Comparison of ENCODE assay signal across 7 cellular contexts in the genomic region with DNA sequence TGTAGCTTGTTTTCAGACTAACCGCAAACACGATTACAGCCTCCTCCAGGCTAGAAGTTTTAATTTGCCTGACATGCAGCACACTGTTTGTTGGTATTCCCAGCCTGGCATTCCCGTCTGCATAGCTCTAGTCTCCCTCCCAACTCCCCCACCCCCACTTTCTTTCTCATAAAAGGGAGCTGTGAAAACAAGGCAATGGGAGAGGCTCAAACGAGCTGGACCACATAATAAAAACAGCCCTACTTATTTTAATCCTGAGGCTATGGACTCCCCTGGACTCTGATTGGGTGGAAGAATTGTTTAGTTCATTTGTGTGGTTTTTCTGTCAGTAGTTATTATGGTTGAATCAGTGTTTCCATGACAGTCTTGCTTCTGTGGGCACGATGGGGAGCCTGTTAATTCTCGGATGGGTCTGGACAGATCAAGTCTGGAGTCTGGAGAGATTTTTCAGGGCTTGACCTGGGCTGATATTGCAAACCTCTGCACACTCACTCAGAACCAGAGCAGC. TPM values are rescaled to one million over a fixed set of nuclear protein-coding genes. Genes with fewer than 3 reads are reported as not detected.
DNase-seq lines count a peak whose midpoint lies in the region; ATAC-seq lines count a peak whose summit lies in the region.

No MANE protein-coding gene starts in this region.

- H3K4me1 Mint-ChIP-seq in natural killer cell treated with Interleukin-12 subunit alpha and Interleukin-12 subunit beta and Interleukin-15 and Interleukin-18, amount 100 ng/mL, for 72 hours (ENCODE audit: low read depth in 2 of 2) = peaks cover 6 to 9% of the 10 kb centered on the region in 2 donors

- H3K9me3 Mint-ChIP-seq in natural killer cell treated with Interleukin-12 subunit alpha and Interleukin-12 subunit beta and Interleukin-15 and Interleukin-18, amount 100 ng/mL, for 72 hours = no peaks in the 10 kb centered on the region

- peak overlapping the region; percentile 82 for H3K4me3 Mint-ChIP-seq in natural killer cell treated with Interleukin-12 subunit alpha and Interleukin-12 subunit beta and Interleukin-15 and Interleukin-18, amount 100 ng/mL, for 72 hours

- H3K27ac ChIP-seq in SK-N-MC = peak overlapping the region; percentile 51; the same call in 1 of the 2 replicates

- no peaks in the 10 kb centered on the region for H3K27me3 Mint-ChIP-seq in natural killer cell treated with Interleukin-12 subunit alpha and Interleukin-12 subunit beta and Interleukin-15 and Interleukin-18, amount 100 ng/mL, for 72 hours

- H3K4me3 ChIP-seq in SK-N-MC = peak overlapping the region; percentile 83

- DNase-seq in HCEC 1CT (peak; percentile 59), SK-N-MC (ENCODE audit: low read depth, low spot score) (peak; percentile 61), fibroblast of gingiva (ENCODE audit: low read depth) (peak; percentile 77)
- no peak for DNase-seq in natural killer cell treated with Interleukin-12 subunit alpha and Interleukin-12 subunit beta and Interleukin-15 and Interleukin-18, amount 100 ng/mL, for 72 hours (ENCODE audit: low spot score)
- DNase-seq in activated effector memory CD4-positive, alpha-beta T cell treated with anti-CD3 and anti-CD28 coated beads, Interleukin-2, amount 50 U/mL, for 16 hours = no peak

- H3K27ac Mint-ChIP-seq in natural killer cell treated with Interleukin-12 subunit alpha and Interleukin-12 subunit beta and Interleukin-15 and Interleukin-18, amount 100 ng/mL, for 72 hours = peak overlapping the region in 1 of 2 donors; percentile 75

- H3K36me3 ChIP-seq in SK-N-MC (ENCODE audit: insufficient read depth, low read length) = no peaks in the 10 kb centered on the region

- peak overlapping the region; percentile 54 for H3K9ac ChIP-seq in SK-N-MC (ENCODE audit: insufficient read length)

- no peak for ATAC-seq in natural killer cell treated with Interleukin-12 subunit alpha and Interleukin-12 subunit beta and Interleukin-15 and Interleukin-18, amount 100 ng/mL, for 72 hours
- ATAC-seq in HG03571 (IDR thresholded peaks at IDR 0.05; ENCODE audit: unreplicated experiment) (no peak), GM21786 (IDR thresholded peaks at IDR 0.05; ENCODE audit: unreplicated experiment) (no peak)

- H3K9me3 ChIP-seq in SK-N-MC (ENCODE audit: low read depth, low read length) = no peaks in the 10 kb centered on the region

- H3K36me3 Mint-ChIP-seq in natural killer cell treated with Interleukin-12 subunit alpha and Interleukin-12 subunit beta and Interleukin-15 and Interleukin-18, amount 100 ng/mL, for 72 hours = no peaks in the 10 kb centered on the region

RNA-seq across cellular contexts. Expression of gene STON1, which starts 1.2 kb away (rescaled TPM):
- total RNA-seq in natural killer cell treated with Interleukin-12 subunit alpha and Interleukin-12 subunit beta and Interleukin-15 and Interleukin-18, amount 100 ng/mL, for 72 hours = 1 to 10 TPM; 1.3 to 2.0 TPM

Comparison
In these comparisons a context has a peak if more than half of its experiments do, and no peak if none do; other contexts are left out.
1. DNase-seq: peak in HCEC 1CT (single experiment), SK-N-MC (single experiment) and fibroblast of gingiva (single experiment); none in natural killer cell treated with Interleukin-12 subunit alpha and Interleukin-12 subunit beta and Interleukin-15 and Interleukin-18, amount 100 ng/mL, for 72 hours (single experiment) and activated effector memory CD4-positive, alpha-beta T cell treated with anti-CD3 and anti-CD28 coated beads, Interleukin-2, amount 50 U/mL, for 16 hours (single experiment).